In the genomic region with DNA sequence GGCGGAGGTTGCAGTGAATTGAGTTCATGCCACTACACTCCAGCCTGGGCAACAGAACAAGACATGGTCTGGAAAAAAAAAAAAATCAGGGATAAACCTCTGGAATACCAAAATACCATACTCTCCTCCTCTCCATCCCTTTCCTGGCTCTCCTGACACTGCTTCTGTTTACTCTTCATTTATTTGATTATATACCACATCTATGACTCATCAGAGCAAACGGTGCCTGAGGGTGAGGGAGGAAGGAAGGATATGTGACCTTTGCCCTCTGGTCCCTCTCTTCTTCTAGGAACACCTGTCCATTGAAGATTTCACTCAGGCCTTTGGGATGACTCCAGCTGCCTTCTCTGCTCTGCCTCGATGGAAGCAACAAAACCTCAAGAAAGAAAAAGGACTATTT, we compare ENCODE assay signal across 15 cellular contexts. TPM values are rescaled to one million over a fixed set of nuclear protein-coding genes. Genes with fewer than 3 reads are reported as not detected.
DNase-seq lines count a peak whose midpoint lies in the region; ATAC-seq, FAIRE-seq and TF ChIP-seq lines count a peak whose summit lies in the region.
"Had no signal": no experiment of that assay in that cellular context is flagged by ENCODE, and none has a peak within 500 bp of the region (broad histone marks: within the 10 kb centered on the region; RNA-seq: fewer than 3 reads in every experiment).

No MANE protein-coding gene starts in this region.

- no peak for TF ChIP-seq POLR2A in H54 (IDR thresholded peaks at IDR 0.05; ENCODE audit: low read depth, low read length)

- H3K36me3 ChIP-seq in A673 (ENCODE audit: insufficient read depth, low read length, poor library complexity, severe bottlenecking) = peaks cover 19% of the 10 kb centered on the region

- peak; percentile 48 for FAIRE-seq in H54 (lab: Jason Lieb, UNC)
- FAIRE-seq: TTC549 had no signal

- intact Hi-C loops in A673 (cut with micrococcal nuclease; ENCODE audit: unreplicated experiment) = no loop called here

- no peaks in the 10 kb centered on the region for H3K27me3 ChIP-seq in AG04450 (ENCODE audit: control insufficient read depth, insufficient read depth, low read length)
- no peaks in the 10 kb centered on the region for H3K27me3 ChIP-seq in A673 (replicated peaks; ENCODE audit: insufficient read depth, low read depth, low read length, poor library complexity)
- H3K27me3 ChIP-seq: esophagus squamous epithelium had no signal

- POLR2A ChIA-PET in AG04450 (lab: Yijun Ruan, JAX) = no interaction called here
- POLR2A ChIA-PET in RWPE1 (lab: Yijun Ruan, JAX; ENCODE audit: low non-redundant PET) = no interaction called here
- POLR2A ChIA-PET in A673 (lab: Charles Lee; ENCODE audit: low non-redundant PET) = no interaction called here

- H3K4me1 ChIP-seq in A673 (ENCODE audit: insufficient read depth, low read length, poor library complexity, severe bottlenecking) = no peaks in the 10 kb centered on the region

- DNase-seq in AG04450 (ENCODE audit: low read depth, low spot score) (peak; percentile 6), H54 (ENCODE audit: insufficient read length, low spot score) (peak; percentile 35), RWPE1 (ENCODE audit: low spot score) (peak; percentile 70), foreskin melanocyte (peak; percentile 18), NCI-H1930 (lab: John Stamatoyannopoulos, UW) (no peak), hypothalamus (lab: John Stamatoyannopoulos, UW) (no peak), A673 (ENCODE audit: low spot score) (no peak)
- DNase-seq: activated T-cell treated with anti-CD3 and anti-CD28 coated beads, Interleukin-2, amount 50 U/mL, for 1 hour; CD4-positive, CD25-positive, alpha-beta regulatory T cell; esophagus squamous epithelium; NCI-H1105 treated with DMSO at 0.1 percent for 48 hours; substantia nigra had no signal

- BruUV-seq in A673 (replicated peaks; lab: Mats Ljungman, UMichigan) = no TSS peak

- TF ChIP-seq CTCF in AG04450 (IDR thresholded peaks at IDR 0.05; ENCODE audit: low read depth, low read length) (no peak), RWPE1 (conservative IDR thresholded peaks at IDR 0.05; ENCODE audit: low read depth) (no peak), A673 (conservative IDR thresholded peaks at IDR 0.05; ENCODE audit: low read depth, low read length) (no peak)

- no peak overlapping the region for H3K27ac ChIP-seq in AG04450 (ENCODE audit: low read depth, low read length)
- H3K27ac ChIP-seq in RWPE1 = no peak overlapping the region
- H3K27ac ChIP-seq in A673 (ENCODE audit: low read depth, low read length, poor library complexity, severe bottlenecking) = no peak overlapping the region

- ATAC-seq in GM21528 (IDR thresholded peaks at IDR 0.05; ENCODE audit: low FRiP score, unreplicated experiment) = no peak

- CTCF ChIA-PET in AG04450 (lab: Charles Lee) (no interaction called here), RWPE1 (lab: Yijun Ruan, JAX) (no interaction called here), A673 (lab: Charles Lee) (no interaction called here)

- H3K9me3 ChIP-seq in AG04450 (ENCODE audit: control insufficient read depth, insufficient read depth, low read length) = no peaks in the 10 kb centered on the region
- H3K9me3 ChIP-seq in A673 (ENCODE audit: low read depth, low read length, poor library complexity, severe bottlenecking) = no peaks in the 10 kb centered on the region
- H3K9me3 ChIP-seq: esophagus squamous epithelium had no signal

- H3K4me3 ChIP-seq in AG04450 (ENCODE audit: low read depth, low read length) = no peak overlapping the region
- no peak overlapping the region for H3K4me3 ChIP-seq in A673 (ENCODE audit: low read depth, low read length, poor library complexity, severe bottlenecking)
- H3K4me3 ChIP-seq: esophagus squamous epithelium had no signal

RNA-seq across cellular contexts. Expression of a gene that starts 30.0 kb away (rescaled TPM):
- 0.06 TPM in 1 of 2 replicates, not detected in the other for polyA plus RNA-seq in AG04450 (2011; rRNA removed)
- polyA minus RNA-seq in AG04450 (2011; rRNA and poly(A)+ RNA removed) = not detected in 2 replicates
- not detected in 2 replicates for total RNA-seq in A673 (2021)
- total RNA-seq: esophagus squamous epithelium, omental fat pad had no signal

RNA-seq across cellular contexts. Expression of a gene that starts 49.3 kb away (rescaled TPM):
- 51.3 and 66.6 TPM in 2 replicates for polyA plus RNA-seq in AG04450 (2011; rRNA removed)
- polyA minus RNA-seq in AG04450 (2011; rRNA and poly(A)+ RNA removed) = 77.8 and 111 TPM in 2 replicates
- total RNA-seq in A673 (2021) = 72.3 and 77.4 TPM in 2 replicates

Comparison
In these comparisons a context has a peak if more than half of its experiments do, and no peak if none do; other contexts are left out.
1. DNase-seq: peak in AG04450 (single experiment), H54 (single experiment), RWPE1 (single experiment) and foreskin melanocyte (single experiment); none in NCI-H1930 (0 of 2), hypothalamus (0 of 51) and A673 (single experiment).